ENCODE assay signal across 8 cellular contexts in genomic region chr1:58515794-58516401, GRCh38. TPM values are rescaled to one million over a fixed set of nuclear protein-coding genes. Genes with fewer than 3 reads are reported as not detected.
A peak's percentile ranks its signal among the peaks of the same experiment; 100 is the strongest.
DNase-seq lines count a peak whose midpoint lies in the region; ATAC-seq and TF ChIP-seq lines count a peak whose summit lies in the region.

No MANE protein-coding gene starts in this region.

- H3K27ac ChIP-seq in gastroesophageal sphincter: peak overlapping the region in 1 of 4 donors; percentile 21

- H3K9me3 ChIP-seq in gastroesophageal sphincter: peaks cover 0 to 10% (median 0%) of the 10 kb centered on the region in 3 donors

- peak; percentile 61 to 76 (median 70) for TF ChIP-seq CTCF in gastroesophageal sphincter (IDR thresholded peaks at IDR 0.05)
- peak; percentile 77 for TF ChIP-seq CTCF in osteocyte (IDR thresholded peaks at IDR 0.05)

- no peaks in the 10 kb centered on the region for H3K9me3 Mint-ChIP-seq in activated T-helper 17 cell treated with anti-CD3 and anti-CD28 coated beads, Interleukin-2, amount 50 U/mL, for 72 hours
- H3K9me3 Mint-ChIP-seq in osteocyte (ENCODE audit: unreplicated experiment): peaks cover 8% of the 10 kb centered on the region

- H3K4me1 ChIP-seq in gastroesophageal sphincter: peaks cover 0 to 12% (median 0%) of the 10 kb centered on the region in 3 donors

- no peak overlapping the region for H3K4me3 ChIP-seq in gastroesophageal sphincter

- peak; percentile 52 for ATAC-seq in HG03342 (IDR thresholded peaks at IDR 0.05; ENCODE audit: unreplicated experiment)
- ATAC-seq in activated T-helper 17 cell treated with anti-CD3 and anti-CD28 coated beads, Interleukin-2, amount 50 U/mL, for 72 hours (replicated peaks): peak; percentile 40
- ATAC-seq in gastroesophageal sphincter: no peak
- ATAC-seq in HG03039 (IDR thresholded peaks at IDR 0.05; ENCODE audit: unreplicated experiment): no peak
- no peak for ATAC-seq in HG03135 (IDR thresholded peaks at IDR 0.05; ENCODE audit: unreplicated experiment)

- H3K36me3 Mint-ChIP-seq in activated T-helper 17 cell treated with anti-CD3 and anti-CD28 coated beads, Interleukin-2, amount 50 U/mL, for 72 hours (ENCODE audit: low read depth): peaks cover 34% of the 10 kb centered on the region
- peaks cover 11% of the 10 kb centered on the region for H3K36me3 Mint-ChIP-seq in osteocyte (ENCODE audit: unreplicated experiment)

- DNase-seq in DMS79 treated with DMSO at 0.1 percent for 48 hours (lab: John Stamatoyannopoulos, UW): peak; percentile 69
- peak; percentile 70 to 89 for DNase-seq in NCI-H524 (lab: John Stamatoyannopoulos, UW)
- DNase-seq in osteocyte (ENCODE audit: extremely low spot score, unreplicated experiment): no peak

- WGBS in gastroesophageal sphincter (ENCODE audit: low coverage in 1 of 2), 2 donors: 38 to 45% methylated on average over 2 of the region's 2 CpGs

- peak overlapping the region; percentile 64 for H3K27ac Mint-ChIP-seq in activated T-helper 17 cell treated with anti-CD3 and anti-CD28 coated beads, Interleukin-2, amount 50 U/mL, for 72 hours
- peak overlapping the region; percentile 28 for H3K27ac Mint-ChIP-seq in osteocyte (ENCODE audit: unreplicated experiment)

- H3K4me3 Mint-ChIP-seq in activated T-helper 17 cell treated with anti-CD3 and anti-CD28 coated beads, Interleukin-2, amount 50 U/mL, for 72 hours: peak overlapping the region; percentile 49
- H3K4me3 Mint-ChIP-seq in osteocyte (ENCODE audit: unreplicated experiment): no peak overlapping the region

- TF ChIP-seq EP300 in gastroesophageal sphincter (IDR thresholded peaks at IDR 0.05): no peak

- TF ChIP-seq POLR2A in gastroesophageal sphincter (IDR thresholded peaks at IDR 0.05): no peak

- H3K27me3 ChIP-seq in gastroesophageal sphincter: no peaks in the 10 kb centered on the region

- H3K36me3 ChIP-seq in gastroesophageal sphincter: peaks cover 0 to 48% of the 10 kb centered on the region in 2 donors

- peaks cover 5% of the 10 kb centered on the region for H3K4me1 Mint-ChIP-seq in activated T-helper 17 cell treated with anti-CD3 and anti-CD28 coated beads, Interleukin-2, amount 50 U/mL, for 72 hours
- H3K4me1 Mint-ChIP-seq in osteocyte (ENCODE audit: unreplicated experiment): peaks cover 3% of the 10 kb centered on the region

- H3K27me3 Mint-ChIP-seq in activated T-helper 17 cell treated with anti-CD3 and anti-CD28 coated beads, Interleukin-2, amount 50 U/mL, for 72 hours: no peaks in the 10 kb centered on the region
- H3K27me3 Mint-ChIP-seq in osteocyte (ENCODE audit: unreplicated experiment): no peaks in the 10 kb centered on the region

RNA-seq across cellular contexts. Expression of gene OMA1, which starts 30.6 kb away (rescaled TPM):
- 10 to 100 TPM in 1 of 2 donors, 1 to 10 TPM in 1; 4.8 to 11.1 TPM for total RNA-seq in activated T-helper 17 cell treated with anti-CD3 and anti-CD28 coated beads, Interleukin-2, amount 50 U/mL, for 72 hours
- total RNA-seq in gastroesophageal sphincter (10 to 100 TPM; 29.1 to 54.2 (median 36.6) TPM), osteocyte (9.2 and 12.1 TPM in 2 replicates)

Comparison
In these comparisons a context has a peak if more than half of its experiments do, and no peak if none do; other contexts are left out.
1. ATAC-seq: peak in HG03342 (single experiment) and activated T-helper 17 cell treated with anti-CD3 and anti-CD28 coated beads, Interleukin-2, amount 50 U/mL, for 72 hours (single experiment); none in gastroesophageal sphincter (single experiment), HG03039 (single experiment) and HG03135 (single experiment).